ENCODE assay signal across 8 cellular contexts in the genomic region with DNA sequence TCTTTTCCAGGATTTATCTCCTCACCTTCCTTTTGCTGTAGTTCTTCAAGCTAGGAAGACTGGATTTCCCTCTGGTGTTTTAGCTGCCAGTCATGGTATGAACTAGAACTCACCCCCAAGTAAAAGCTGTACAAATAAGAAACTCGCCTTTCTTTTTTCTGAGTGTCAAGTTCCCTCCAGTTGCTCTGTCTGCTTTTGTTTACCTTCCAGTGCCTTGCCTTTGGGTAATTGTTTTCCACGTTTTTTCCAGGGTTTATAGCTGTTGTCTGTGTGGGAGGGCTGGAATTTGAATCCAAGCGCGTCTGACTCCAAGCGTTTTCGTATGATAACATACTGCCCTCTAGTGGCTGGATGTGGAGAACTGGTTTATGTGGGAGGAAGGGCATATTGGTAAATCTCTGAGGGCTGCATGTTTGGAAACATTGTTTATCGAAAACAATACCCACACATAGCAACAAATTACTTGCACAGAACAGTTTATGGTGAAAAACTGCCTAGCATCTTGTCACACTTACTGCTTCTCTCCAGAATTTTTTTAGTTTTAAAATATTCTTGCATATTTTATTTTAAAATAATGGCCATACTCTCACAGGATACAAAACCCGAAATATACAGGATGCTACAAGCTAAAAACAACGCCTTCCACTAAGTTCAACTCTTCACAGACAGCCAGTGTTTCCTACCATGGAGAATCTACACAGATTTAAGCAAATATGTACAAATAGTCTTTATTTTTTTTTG. TPM values are rescaled to one million over a fixed set of nuclear protein-coding genes. Genes with fewer than 3 reads are reported as not detected.
DNase-seq lines count a peak whose midpoint lies in the region; ATAC-seq, FAIRE-seq and TF ChIP-seq lines count a peak whose summit lies in the region.

No MANE protein-coding gene starts in this region.

- no peak for TF ChIP-seq EP300 in H1 (IDR thresholded peaks at IDR 0.05; ENCODE audit: borderline replicate concordance in 1 of 2, low read depth in 2 of 2, low read length in 2 of 2)

- no peaks in the 10 kb centered on the region for H3K23me2 ChIP-seq in H1 (ENCODE audit: low read depth, low read length)

- no peak overlapping the region for H3K9ac ChIP-seq in H1 (replicated peaks in 1 of 4; ENCODE audit: extremely low read depth in 1 of 4, low read depth in 3 of 4, low read length in 3 of 4)
- H3K9ac ChIP-seq in mesenchymal stem cell (ENCODE audit: low read length), result peak overlapping the region; percentile 67

- peak; percentile 24 to 90 (median 84) for TF ChIP-seq CTCF in H1 (IDR thresholded peaks at IDR 0.05; ENCODE audit: control extremely low read depth in 1 of 3, insufficient read depth in 1 of 3, low read depth in 1 of 3, low read length in 3 of 3)
- TF ChIP-seq CTCF in testis (IDR thresholded peaks at IDR 0.05), result peak; percentile 88 to 96 (median 89)

- peak overlapping the region; percentile 60 for H3K4me3 Mint-ChIP-seq in activated CD4-positive, alpha-beta T cell treated with anti-CD3 and anti-CD28 coated beads, Interleukin-2, amount 10 ng/mL, durations not matched to agents 7 days and 5 days

- TF ChIP-seq POLR2A in H1 (IDR thresholded peaks at IDR 0.05; ENCODE audit: control extremely low read depth in 1 of 2, low read depth in 2 of 2, low read length in 2 of 2) (no peak), testis (IDR thresholded peaks at IDR 0.05) (no peak)

- H3K27ac ChIP-seq in H1 (ENCODE audit: low read depth, low read length) (no peak overlapping the region), mesenchymal stem cell (ENCODE audit: low read length, poor library complexity, severe bottlenecking) (no peak overlapping the region), testis (peak overlapping the region in 1 of 2 donors; percentile 32)

- H2BK12ac ChIP-seq in H1 (ENCODE audit: low read depth, low read length) (no peak overlapping the region), mesenchymal stem cell (ENCODE audit: low read length in 2 of 2) (no peak overlapping the region)

- no peak overlapping the region for H3K4ac ChIP-seq in H1 (replicated peaks; ENCODE audit: insufficient read length, low read depth, low read length)
- H3K4ac ChIP-seq in mesenchymal stem cell (ENCODE audit: low read depth in 1 of 2, low read length in 2 of 2), result no peak overlapping the region

- H3K27ac Mint-ChIP-seq in activated CD4-positive, alpha-beta T cell treated with anti-CD3 and anti-CD28 coated beads, Interleukin-2, amount 10 ng/mL, durations not matched to agents 7 days and 5 days, result peak overlapping the region; percentile 70

- H3K4me1 Mint-ChIP-seq in activated CD4-positive, alpha-beta T cell treated with anti-CD3 and anti-CD28 coated beads, Interleukin-2, amount 10 ng/mL, durations not matched to agents 7 days and 5 days, result peaks cover 61% of the 10 kb centered on the region

- TF ChIP-seq RAD21 in H1 (IDR thresholded peaks at IDR 0.05 in 1 of 2, conservative IDR thresholded peaks at IDR 0.05 in 1 of 2; ENCODE audit: low read depth in 2 of 2, low read length in 2 of 2), result peak; percentile 88 to 91

- H3K4me1 ChIP-seq in H1 (replicated peaks in 1 of 4; ENCODE audit: control insufficient read depth in 3 of 4, insufficient read depth in 4 of 4, low read length in 3 of 4) (no peaks in the 10 kb centered on the region), mesenchymal stem cell (ENCODE audit: control insufficient read depth, insufficient read depth, low read depth, low read length) (peaks cover 3% of the 10 kb centered on the region), testis (peaks cover 5% of the 10 kb centered on the region)

- FAIRE-seq in H1 (lab: Jason Lieb, UNC), result peak; percentile 97

- no peak overlapping the region for H3K56ac ChIP-seq in H1 (replicated peaks; ENCODE audit: insufficient read length, low read depth, low read length)

- H3K9me3 ChIP-seq in H1 (ENCODE audit: insufficient read depth in 2 of 2, low read depth in 1 of 2, low read length in 1 of 2) (no peaks in the 10 kb centered on the region), mesenchymal stem cell (ENCODE audit: control insufficient read depth, low read length) (no peaks in the 10 kb centered on the region), testis (no peaks in the 10 kb centered on the region)

- no peak overlapping the region for H2BK20ac ChIP-seq in H1 (ENCODE audit: low read length)

- 30% methylated on average over 9 of the region's 9 CpGs; no CpG with 5 or more reads in 1 of the 2 experiments for WGBS in H1 (ENCODE audit: extremely low coverage in 1 of 2, insufficient coverage in 1 of 2, insufficient read length in 1 of 2, insufficient replicate concordance in 2 of 2, low coverage in 1 of 2, low lambda C conversion rate in 2 of 2, missing lambda C conversion rate in 1 of 2), 2 experiments
- 28% methylated on average over 7 of the region's 9 CpGs for WGBS in mesenchymal stem cell
- WGBS in testis, 2 donors, result 6 to 8% methylated on average over 9 of the region's 9 CpGs

- peak; percentile 56 for DNase-seq in CMK (ENCODE audit: low read depth)
- peak; percentile 68 for DNase-seq in HK-2 (ENCODE audit: unreplicated experiment)
- peak; percentile 94 for DNase-seq in NCI-H69 (lab: John Stamatoyannopoulos, UW)
- peak; percentile 85 for DNase-seq in activated CD4-positive, alpha-beta T cell treated with anti-CD3 and anti-CD28 coated beads, Interleukin-2, amount 10 ng/mL, durations not matched to agents 7 days and 5 days
- peak; percentile 47 to 74 for DNase-seq in H1 (ENCODE audit: low read depth in 1 of 2, low spot score in 2 of 2)
- peak; percentile 93 for DNase-seq in mesenchymal stem cell
- peak; percentile 93 for DNase-seq in testis

- H3K79me2 ChIP-seq in H1 (ENCODE audit: control insufficient read depth in 1 of 2, insufficient read depth in 2 of 2, low read length in 2 of 2), result no peaks in the 10 kb centered on the region

- H3K4me3 ChIP-seq in H1 (ENCODE audit: extremely low read depth in 1 of 4, insufficient read depth in 2 of 4, low read depth in 3 of 4, low read length in 4 of 4) (peak overlapping the region in 1 of 4 experiments; percentile 27; a peak in 1 of 8 replicates), mesenchymal stem cell (ENCODE audit: insufficient read depth in 1 of 2, low read depth in 1 of 2, low read length in 2 of 2) (no peak overlapping the region), testis (no peak overlapping the region)

- intact Hi-C loops in testis (cut with DNase I; ENCODE audit: low total_unique reads), result no loop called here

- H4K8ac ChIP-seq in H1 (ENCODE audit: extremely low read depth, insufficient read depth, low read length) (no peak overlapping the region), mesenchymal stem cell (ENCODE audit: low read length) (no peak overlapping the region)

- POLR2A ChIA-PET in activated CD4-positive, alpha-beta T cell treated with anti-CD3 and anti-CD28 coated beads, Interleukin-2, amount 10 ng/mL, durations not matched to agents 7 days and 5 days (lab: Charles Lee), result interaction anchor here (0.7 kb wide), 1 partner anchor 12 kb away, joined by 3 read pairs; no protein-coding TSS in a partner anchor
- POLR2A ChIA-PET in H1 (lab: Charles Lee; ENCODE audit: partially characterized antibody), result interaction anchor here (0.6 to 3.3 kb wide), 17 partner anchors 9 to 779 kb away, joined by 3 to 18 read pairs (median 5); partner anchors contain the start of genes FCGRT and RCN3

- peak overlapping the region in 1 of 2 experiments; percentile 40; a peak in 2 of 4 replicates for H3K4me2 ChIP-seq in H1 (ENCODE audit: insufficient read depth in 1 of 2, low read depth in 2 of 2, low read length in 2 of 2)
- H3K4me2 ChIP-seq in mesenchymal stem cell (ENCODE audit: low read length, poor library complexity, severe bottlenecking), result no peak overlapping the region

- no peak for ATAC-seq in GM21786 (IDR thresholded peaks at IDR 0.05; ENCODE audit: unreplicated experiment)

- H4K20me1 ChIP-seq in H1 (replicated peaks in 1 of 2; ENCODE audit: control insufficient read depth in 1 of 2, insufficient read depth in 2 of 2, low read length in 2 of 2), result no peaks in the 10 kb centered on the region

- no peaks in the 10 kb centered on the region for H3K36me3 ChIP-seq in H1 (ENCODE audit: control insufficient read depth in 2 of 4, insufficient read depth in 4 of 4, low read length in 3 of 4)
- H3K36me3 ChIP-seq in mesenchymal stem cell (ENCODE audit: control insufficient read depth in 1 of 2, insufficient read depth in 2 of 2, low read depth in 1 of 2, low read length in 2 of 2), result peaks cover 3 to 23% of the 10 kb centered on the region in 2 experiments
- no peaks in the 10 kb centered on the region for H3K36me3 ChIP-seq in testis (ENCODE audit: low read depth, missing control alignments)

- no peak overlapping the region for H2BK120ac ChIP-seq in H1 (replicated peaks; ENCODE audit: low read depth, low read length)
- no peak overlapping the region for H2BK120ac ChIP-seq in mesenchymal stem cell (ENCODE audit: low read depth, low read length)

- H2AFZ ChIP-seq in H1 (ENCODE audit: low read length), result peak overlapping the region; percentile 70; the same call in 1 of the 2 replicates
- H2AFZ ChIP-seq in mesenchymal stem cell (ENCODE audit: low read depth, low read length), result no peak overlapping the region

- H3K23ac ChIP-seq in H1 (ENCODE audit: insufficient read length) (no peak overlapping the region), mesenchymal stem cell (ENCODE audit: low read length in 2 of 2) (no peak overlapping the region)

- no peaks in the 10 kb centered on the region for H3K79me1 ChIP-seq in H1 (ENCODE audit: low read depth, low read length)
- H3K79me1 ChIP-seq in mesenchymal stem cell (replicated peaks; ENCODE audit: low read length, poor library complexity, severe bottlenecking), result no peaks in the 10 kb centered on the region

- no peak overlapping the region for H2AK5ac ChIP-seq in H1 (ENCODE audit: low read depth, low read length)
- H2AK5ac ChIP-seq in mesenchymal stem cell (ENCODE audit: low read length, severe bottlenecking), result no peak overlapping the region

- no peaks in the 10 kb centered on the region for H3K27me3 ChIP-seq in H1 (replicated peaks in 1 of 4; ENCODE audit: control insufficient read depth in 3 of 4, extremely low read depth in 1 of 4, insufficient read depth in 3 of 4, low read length in 3 of 4)
- no peaks in the 10 kb centered on the region for H3K27me3 ChIP-seq in mesenchymal stem cell (ENCODE audit: control insufficient read depth in 1 of 2, insufficient read depth in 1 of 2, low read length in 2 of 2)
- H3K27me3 ChIP-seq in testis, result no peaks in the 10 kb centered on the region

- CTCF ChIA-PET in activated CD4-positive, alpha-beta T cell treated with anti-CD3 and anti-CD28 coated beads, Interleukin-2, amount 10 ng/mL, durations not matched to agents 7 days and 5 days (lab: Charles Lee), result interaction anchor here (0.5 to 3.6 kb wide), 25 partner anchors 10 to 545 kb away, joined by 3 to 19 read pairs (median 5); partner anchors contain the start of genes FLT3LG and RPS11
- CTCF ChIA-PET in H1 (lab: Charles Lee; ENCODE audit: partially characterized antibody), result interaction anchor here (0.7 to 18.1 kb wide), 24 partner anchors 7 to 401 kb away, joined by 3 to 240 read pairs (median 5); partner anchors contain the start of genes FLT3LG and PIH1D1

- H2BK5ac ChIP-seq in H1 (ENCODE audit: low read depth, low read length) (no peak overlapping the region), mesenchymal stem cell (ENCODE audit: low read depth, low read length, poor library complexity, severe bottlenecking) (no peak overlapping the region)

- no peaks in the 10 kb centered on the region for H3K27me3 Mint-ChIP-seq in activated CD4-positive, alpha-beta T cell treated with anti-CD3 and anti-CD28 coated beads, Interleukin-2, amount 10 ng/mL, durations not matched to agents 7 days and 5 days

- H3K9me3 Mint-ChIP-seq in activated CD4-positive, alpha-beta T cell treated with anti-CD3 and anti-CD28 coated beads, Interleukin-2, amount 10 ng/mL, durations not matched to agents 7 days and 5 days, result no peaks in the 10 kb centered on the region

- H4K91ac ChIP-seq in H1 (replicated peaks; ENCODE audit: insufficient read length, low read length) (no peak overlapping the region), mesenchymal stem cell (ENCODE audit: low read length) (no peak overlapping the region)

- H3K18ac ChIP-seq in H1 (ENCODE audit: extremely low read depth, low read length) (no peak overlapping the region; the same call in 1 of the 2 replicates), mesenchymal stem cell (ENCODE audit: low read depth in 1 of 2, low read length in 2 of 2) (no peak overlapping the region)

- H2BK15ac ChIP-seq in H1 (ENCODE audit: low read length), result no peak overlapping the region
- H2BK15ac ChIP-seq in mesenchymal stem cell (ENCODE audit: low read depth, poor library complexity, severe bottlenecking), result no peak overlapping the region

- peaks cover 15% of the 10 kb centered on the region for H3K36me3 Mint-ChIP-seq in activated CD4-positive, alpha-beta T cell treated with anti-CD3 and anti-CD28 coated beads, Interleukin-2, amount 10 ng/mL, durations not matched to agents 7 days and 5 days (ENCODE audit: low read depth)

- no peak overlapping the region for H3K14ac ChIP-seq in H1 (ENCODE audit: insufficient read length)
- no peak overlapping the region for H3K14ac ChIP-seq in mesenchymal stem cell (ENCODE audit: low read length in 2 of 2)

- H4K5ac ChIP-seq in H1 (ENCODE audit: insufficient read length, low read depth, low read length), result no peak overlapping the region

RNA-seq across cellular contexts. Expression of gene RCN3, which starts 19.2 kb away (rescaled TPM):
- total RNA-seq in activated CD4-positive, alpha-beta T cell treated with anti-CD3 and anti-CD28 coated beads, Interleukin-2, amount 10 ng/mL, durations not matched to agents 7 days and 5 days, result 1 to 10 TPM; 4.2 TPM
- 18.9 and 19.5 TPM in 2 replicates for total RNA-seq in H1 (2021; fragmentation: NEBNext Ultra II Directional; extraction: Animal tissue kit (Norgen Biotek cat#: 25700))
- 5.8 and 9.4 TPM in 2 replicates for polyA plus RNA-seq in H1 (2011; rRNA removed)
- 4.5 TPM for polyA plus RNA-seq in H1 (2011; cell fraction: cytosol; rRNA removed)
- 12.0 TPM for polyA plus RNA-seq in H1 (2011; cell fraction: nucleus; rRNA removed)
- polyA plus RNA-seq in H1 (2012, experiment 1 of 2), result 7.5 to 13.8 TPM (median 11.7 TPM) in 4 replicates
- 13.0 TPM for polyA plus RNA-seq in H1 (2012, experiment 2 of 2)
- 24.8 TPM for polyA plus RNA-seq in H1 (2013, experiment 1 of 2)
- 27.4 TPM for polyA plus RNA-seq in H1 (2013, experiment 2 of 2)
- 0.69 and 0.83 TPM in 2 replicates for polyA minus RNA-seq in H1 (2011; rRNA and poly(A)+ RNA removed)
- 1.9 TPM for polyA minus RNA-seq in H1 (2011; cell fraction: cytosol; rRNA and poly(A)+ RNA removed)
- 3.3 TPM for polyA minus RNA-seq in H1 (2011; cell fraction: nucleus; rRNA and poly(A)+ RNA removed)
- polyA plus RNA-seq in mesenchymal stem cell (2013, experiment 1 of 2), result 80.0 TPM
- polyA plus RNA-seq in mesenchymal stem cell (2013, experiment 2 of 2), result 81.7 TPM
- total RNA-seq in testis, result 10 to 100 TPM; 19.9 TPM
- polyA plus RNA-seq in testis (ENCODE audit: insufficient read depth, low read depth, low replicate concordance), result 42.1 TPM

RNA-seq across cellular contexts. Expression of gene NOSIP, which starts 33.4 kb away (rescaled TPM):
- 100 to 1,000 TPM; 288 TPM for total RNA-seq in activated CD4-positive, alpha-beta T cell treated with anti-CD3 and anti-CD28 coated beads, Interleukin-2, amount 10 ng/mL, durations not matched to agents 7 days and 5 days
- 85.1 and 93.8 TPM in 2 replicates for total RNA-seq in H1 (2021; fragmentation: NEBNext Ultra II Directional; extraction: Animal tissue kit (Norgen Biotek cat#: 25700))
- 192 and 254 TPM in 2 replicates for polyA plus RNA-seq in H1 (2011; rRNA removed)
- 176 TPM for polyA plus RNA-seq in H1 (2011; cell fraction: cytosol; rRNA removed)
- 194 TPM for polyA plus RNA-seq in H1 (2011; cell fraction: nucleus; rRNA removed)
- polyA plus RNA-seq in H1 (2012, experiment 1 of 2), result 110 to 131 TPM (median 125 TPM) in 4 replicates
- polyA plus RNA-seq in H1 (2012, experiment 2 of 2), result 159 TPM
- 52.7 TPM for polyA plus RNA-seq in H1 (2013, experiment 1 of 2)
- 50.1 TPM for polyA plus RNA-seq in H1 (2013, experiment 2 of 2)
- polyA minus RNA-seq in H1 (2011; rRNA and poly(A)+ RNA removed), result 67.6 and 81.3 TPM in 2 replicates
- polyA minus RNA-seq in H1 (2011; cell fraction: cytosol; rRNA and poly(A)+ RNA removed), result 69.6 TPM
- 59.9 TPM for polyA minus RNA-seq in H1 (2011; cell fraction: nucleus; rRNA and poly(A)+ RNA removed)
- 47.3 TPM for polyA plus RNA-seq in mesenchymal stem cell (2013, experiment 1 of 2)
- polyA plus RNA-seq in mesenchymal stem cell (2013, experiment 2 of 2), result 45.5 TPM
- total RNA-seq in testis, result 100 to 1,000 TPM; 145 to 151 TPM
- polyA plus RNA-seq in testis (ENCODE audit: insufficient read depth, low read depth, low replicate concordance), result 241 TPM

RNA-seq across cellular contexts. Expression of gene PRRG2, which starts 34.1 kb away (rescaled TPM):
- 1 to 10 TPM; 1.1 TPM for total RNA-seq in activated CD4-positive, alpha-beta T cell treated with anti-CD3 and anti-CD28 coated beads, Interleukin-2, amount 10 ng/mL, durations not matched to agents 7 days and 5 days
- 4.1 and 5.7 TPM in 2 replicates for total RNA-seq in H1 (2021; fragmentation: NEBNext Ultra II Directional; extraction: Animal tissue kit (Norgen Biotek cat#: 25700))
- 5.6 and 6.3 TPM in 2 replicates for polyA plus RNA-seq in H1 (2011; rRNA removed)
- polyA plus RNA-seq in H1 (2011; cell fraction: cytosol; rRNA removed), result 6.0 TPM
- 6.0 TPM for polyA plus RNA-seq in H1 (2011; cell fraction: nucleus; rRNA removed)
- polyA plus RNA-seq in H1 (2012, experiment 1 of 2), result 3.9 to 5.8 TPM (median 4.4 TPM) in 4 replicates
- polyA plus RNA-seq in H1 (2012, experiment 2 of 2), result 6.8 TPM
- polyA plus RNA-seq in H1 (2013, experiment 1 of 2), result 6.7 TPM
- 8.3 TPM for polyA plus RNA-seq in H1 (2013, experiment 2 of 2)
- polyA minus RNA-seq in H1 (2011; rRNA and poly(A)+ RNA removed), result 2.1 and 3.6 TPM in 2 replicates
- polyA minus RNA-seq in H1 (2011; cell fraction: cytosol; rRNA and poly(A)+ RNA removed), result 1.9 TPM
- 6.6 TPM for polyA minus RNA-seq in H1 (2011; cell fraction: nucleus; rRNA and poly(A)+ RNA removed)
- polyA plus RNA-seq in mesenchymal stem cell (2013, experiment 1 of 2), result 0.50 TPM
- 0.40 TPM for polyA plus RNA-seq in mesenchymal stem cell (2013, experiment 2 of 2)
- total RNA-seq in testis, result 1 to 10 TPM in 1 of 2 donors, under 1 TPM in 1; 0.71 to 1.9 TPM
- 3.0 TPM for polyA plus RNA-seq in testis (ENCODE audit: insufficient read depth, low read depth, low replicate concordance)

RNA-seq across cellular contexts. Expression of gene FCGRT, which starts 34.5 kb away (rescaled TPM):
- 10 to 100 TPM; 25.0 to 27.4 TPM for total RNA-seq in activated CD4-positive, alpha-beta T cell treated with anti-CD3 and anti-CD28 coated beads, Interleukin-2, amount 10 ng/mL, durations not matched to agents 7 days and 5 days
- total RNA-seq in H1 (2021; fragmentation: NEBNext Ultra II Directional; extraction: Animal tissue kit (Norgen Biotek cat#: 25700)), result 43.4 and 46.5 TPM in 2 replicates
- polyA plus RNA-seq in H1 (2011; rRNA removed) (41.2 and 66.7 TPM in 2 replicates), testis (ENCODE audit: insufficient read depth, low read depth, low replicate concordance) (130 TPM)
- polyA plus RNA-seq in H1 (2011; cell fraction: cytosol; rRNA removed), result 29.0 TPM
- polyA plus RNA-seq in H1 (2011; cell fraction: nucleus; rRNA removed), result 104 TPM
- 31.3 to 51.7 TPM (median 47.2 TPM) in 4 replicates for polyA plus RNA-seq in H1 (2012, experiment 1 of 2)
- polyA plus RNA-seq in H1 (2012, experiment 2 of 2), result 38.5 TPM
- 52.8 TPM for polyA plus RNA-seq in H1 (2013, experiment 1 of 2)
- polyA plus RNA-seq in H1 (2013, experiment 2 of 2), result 53.7 TPM
- polyA minus RNA-seq in H1 (2011; rRNA and poly(A)+ RNA removed), result 12.9 and 13.9 TPM in 2 replicates
- polyA minus RNA-seq in H1 (2011; cell fraction: cytosol; rRNA and poly(A)+ RNA removed), result 15.7 TPM
- polyA minus RNA-seq in H1 (2011; cell fraction: nucleus; rRNA and poly(A)+ RNA removed), result 12.3 TPM
- 183 TPM for polyA plus RNA-seq in mesenchymal stem cell (2013, experiment 1 of 2)
- polyA plus RNA-seq in mesenchymal stem cell (2013, experiment 2 of 2), result 203 TPM
- 10 to 100 TPM; 52.8 to 76.9 TPM for total RNA-seq in testis

RNA-seq across cellular contexts. Expression of gene PRR12, which starts 44.0 kb away (rescaled TPM):
- total RNA-seq in activated CD4-positive, alpha-beta T cell treated with anti-CD3 and anti-CD28 coated beads, Interleukin-2, amount 10 ng/mL, durations not matched to agents 7 days and 5 days, result 10 to 100 TPM; 41.5 to 45.9 TPM
- total RNA-seq in H1 (2021; fragmentation: NEBNext Ultra II Directional; extraction: Animal tissue kit (Norgen Biotek cat#: 25700)), result 59.4 and 63.8 TPM in 2 replicates
- polyA plus RNA-seq in H1 (2011; rRNA removed) (2.5 and 4.6 TPM in 2 replicates), testis (ENCODE audit: insufficient read depth, low read depth, low replicate concordance) (15.7 TPM)
- 1.9 TPM for polyA plus RNA-seq in H1 (2011; cell fraction: cytosol; rRNA removed)
- polyA plus RNA-seq in H1 (2011; cell fraction: nucleus; rRNA removed), result 11.4 TPM
- 25.7 to 40.3 TPM (median 34.3 TPM) in 4 replicates for polyA plus RNA-seq in H1 (2012, experiment 1 of 2)
- 22.2 TPM for polyA plus RNA-seq in H1 (2012, experiment 2 of 2)
- polyA plus RNA-seq in H1 (2013, experiment 1 of 2), result 23.0 TPM
- 21.2 TPM for polyA plus RNA-seq in H1 (2013, experiment 2 of 2)
- 2.5 and 2.8 TPM in 2 replicates for polyA minus RNA-seq in H1 (2011; rRNA and poly(A)+ RNA removed)
- polyA minus RNA-seq in H1 (2011; cell fraction: cytosol; rRNA and poly(A)+ RNA removed), result 15.9 TPM
- polyA minus RNA-seq in H1 (2011; cell fraction: nucleus; rRNA and poly(A)+ RNA removed), result 10.8 TPM
- polyA plus RNA-seq in mesenchymal stem cell (2013, experiment 1 of 2), result 12.1 TPM
- polyA plus RNA-seq in mesenchymal stem cell (2013, experiment 2 of 2), result 11.2 TPM
- total RNA-seq in testis, result 10 to 100 TPM; 32.8 to 33.1 TPM
